29 cellular contexts compared by ENCODE assay signal in genomic region chr11:125945011-125945796, GRCh38. TPM values are rescaled to one million over a fixed set of nuclear protein-coding genes. Genes with fewer than 3 reads are reported as not detected.
"Had no signal": no experiment of that assay in that cellular context is flagged by ENCODE, and none has a peak within 500 bp of the region (broad histone marks: within the 10 kb centered on the region; RNA-seq: fewer than 3 reads in every experiment).

No MANE protein-coding gene starts in this region.

- H3K4me1 ChIP-seq: psoas muscle, testis had no signal

- H3K27me3 Mint-ChIP-seq: activated naive CD8-positive, alpha-beta T cell had no signal

- H2AFZ ChIP-seq: neural progenitor cell had no signal

- FAIRE-seq: endothelial cell of umbilical vein had no signal

- H3K27ac Mint-ChIP-seq: activated naive CD8-positive, alpha-beta T cell; activated T-helper 1 cell treated with anti-CD3 and anti-CD28 coated beads, Interleukin-12 subunit alpha, Interleukin-12 subunit beta, Interleukin-2, Interleukin-4 antibody, amounts not matched to agents 30 ng/mL and 10 ng/mL and 1 ng/mL, durations not matched to agents 14 hours and 24 hours and 36 hours; dendritic cell treated with granulocyte-macrophage colony-stimulating factor and Interleukin-4, amounts not matched to agents 40 ng/mL and 50 ng/mL, for 4 days; immature natural killer cell; memory B cell; naive B cell; neural progenitor cell; stimulated activated memory B cell treated with anti-CD40 and anti-IgM and Interleukin-4, amounts not matched to agents 10 μg/mL and 1 μg/mL and 100 μg/mL, for 72 hours had no signal

- ATAC-seq: heart right ventricle; left ventricle myocardium superior; psoas muscle; sciatic nerve; stimulated activated memory B cell treated with anti-CD40 and anti-IgM and Interleukin-4, amounts not matched to agents 10 μg/mL and 1 μg/mL and 100 μg/mL, for 72 hours had no signal

- H3K4me3 Mint-ChIP-seq: activated naive CD8-positive, alpha-beta T cell; activated T-helper 1 cell treated with anti-CD3 and anti-CD28 coated beads, Interleukin-12 subunit alpha, Interleukin-12 subunit beta, Interleukin-2, Interleukin-4 antibody, amounts not matched to agents 30 ng/mL and 10 ng/mL and 1 ng/mL, durations not matched to agents 14 hours and 24 hours and 36 hours; dendritic cell treated with granulocyte-macrophage colony-stimulating factor and Interleukin-4, amounts not matched to agents 40 ng/mL and 50 ng/mL, for 4 days; immature natural killer cell; memory B cell; neural progenitor cell; stimulated activated memory B cell treated with anti-CD40 and anti-IgM and Interleukin-4, amounts not matched to agents 10 μg/mL and 1 μg/mL and 100 μg/mL, for 72 hours had no signal

- H3K4me2 ChIP-seq: neural progenitor cell, smooth muscle cell had no signal

- H3K36me3 ChIP-seq: esophagus squamous epithelium, heart right ventricle, neural progenitor cell, ovary, upper lobe of left lung had no signal

- H3K4me3 ChIP-seq: esophagus squamous epithelium, heart right ventricle, neural progenitor cell, ovary, psoas muscle, smooth muscle cell, testis, upper lobe of left lung had no signal

- H3K27me3 ChIP-seq: neural progenitor cell, ovary, testis, upper lobe of left lung had no signal

- H3K4me1 Mint-ChIP-seq: immature natural killer cell had no signal

- H3K9me3 ChIP-seq: esophagus squamous epithelium, heart right ventricle, ovary, psoas muscle, testis, upper lobe of left lung had no signal

- H3K36me3 Mint-ChIP-seq: activated naive CD8-positive, alpha-beta T cell; immature natural killer cell; memory B cell; naive B cell; stimulated activated memory B cell treated with anti-CD40 and anti-IgM and Interleukin-4, amounts not matched to agents 10 μg/mL and 1 μg/mL and 100 μg/mL, for 72 hours had no signal

- DNase-seq: activated CD4-positive, CD25-positive, alpha-beta regulatory T cell treated with anti-CD3 and anti-CD28 coated beads, Interleukin-2, amount 50 U/mL, for 72 hours; activated gamma-delta T cell treated with Interleukin-2 at 50 U/mL for 16 hours; activated T-cell treated with anti-CD3 and anti-CD28 coated beads for 4 hours; effector memory CD4-positive, alpha-beta T cell; esophagus squamous epithelium; heart right ventricle; immature natural killer cell; kidney glomerular epithelial cell; left ventricle myocardium superior; naive B cell; psoas muscle; stimulated activated CD4-positive, alpha-beta T cell treated with anti-CD3 and anti-CD28 coated beads, Interleukin-4, amount 100 ng/mL, for 24 hours; T-helper 9 cell; testis; upper lobe of left lung had no signal

- H3K9me3 Mint-ChIP-seq: activated T-helper 1 cell treated with anti-CD3 and anti-CD28 coated beads, Interleukin-12 subunit alpha, Interleukin-12 subunit beta, Interleukin-2, Interleukin-4 antibody, amounts not matched to agents 30 ng/mL and 10 ng/mL and 1 ng/mL, durations not matched to agents 14 hours and 24 hours and 36 hours; dendritic cell treated with granulocyte-macrophage colony-stimulating factor and Interleukin-4, amounts not matched to agents 40 ng/mL and 50 ng/mL, for 4 days; immature natural killer cell; memory B cell; naive B cell; stimulated activated memory B cell treated with anti-CD40 and anti-IgM and Interleukin-4, amounts not matched to agents 10 μg/mL and 1 μg/mL and 100 μg/mL, for 72 hours had no signal

- H3K27ac ChIP-seq: esophagus squamous epithelium, heart right ventricle, neural progenitor cell, ovary, psoas muscle, testis, upper lobe of left lung, VCaP had no signal

- H3K9ac ChIP-seq: neural progenitor cell had no signal

RNA-seq across cellular contexts. Expression of gene VSIG10L2, which starts 0.6 kb away (rescaled TPM):
- total RNA-seq: activated T-helper 1 cell treated with anti-CD3 and anti-CD28 coated beads, Interleukin-12 subunit alpha, Interleukin-12 subunit beta, Interleukin-2, Interleukin-4 antibody, amounts not matched to agents 30 ng/mL and 10 ng/mL and 1 ng/mL, durations not matched to agents 14 hours and 24 hours and 36 hours; bronchial epithelial cell; cerebellum; endothelial cell of umbilical vein; left ventricle myocardium superior; mononuclear cell; psoas muscle; sciatic nerve; smooth muscle cell; testis had no signal
- polyA plus RNA-seq: endothelial cell of umbilical vein, immature natural killer cell, smooth muscle cell had no signal

RNA-seq across cellular contexts. Expression of gene DDX25, which starts 40.9 kb away (rescaled TPM):
- total RNA-seq: activated T-helper 1 cell treated with anti-CD3 and anti-CD28 coated beads, Interleukin-12 subunit alpha, Interleukin-12 subunit beta, Interleukin-2, Interleukin-4 antibody, amounts not matched to agents 30 ng/mL and 10 ng/mL and 1 ng/mL, durations not matched to agents 14 hours and 24 hours and 36 hours; bronchial epithelial cell; endothelial cell of umbilical vein; heart right ventricle; left ventricle myocardium superior; psoas muscle had no signal
- polyA plus RNA-seq: endothelial cell of umbilical vein, immature natural killer cell, smooth muscle cell had no signal
